ENCODE assay signal across 10 cellular contexts in the genomic region with DNA sequence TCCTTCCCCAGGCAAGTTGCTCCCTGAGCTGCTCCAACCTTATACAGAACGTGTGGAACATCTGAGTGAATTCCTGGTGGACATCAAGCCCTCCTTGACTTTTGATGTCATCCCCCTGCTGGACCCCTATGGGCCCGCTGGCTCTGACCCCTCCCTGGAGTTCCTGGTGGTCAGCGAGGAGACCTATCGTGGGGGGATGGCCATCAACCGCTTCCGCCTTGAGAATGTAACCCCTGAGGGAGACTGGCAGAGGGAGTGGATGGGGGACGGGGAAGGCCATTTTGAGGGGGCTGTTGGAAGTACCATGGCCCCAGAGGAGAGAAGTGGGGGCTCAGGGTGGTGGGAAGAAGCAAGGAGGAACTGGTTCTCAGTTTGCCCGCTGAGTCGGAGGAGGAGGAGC. TPM values are rescaled to one million over a fixed set of nuclear protein-coding genes. Genes with fewer than 3 reads are reported as not detected.
DNase-seq lines count a peak whose midpoint lies in the region; ATAC-seq and TF ChIP-seq lines count a peak whose summit lies in the region.
"Had no signal": no experiment of that assay in that cellular context is flagged by ENCODE, and none has a peak within 500 bp of the region (broad histone marks: within the 10 kb centered on the region; RNA-seq: fewer than 3 reads in every experiment).

No MANE protein-coding gene starts in this region.

- H3K4me1 ChIP-seq in BLaER1 (peaks cover 47% of the 10 kb centered on the region), HEK293 (ENCODE audit: control insufficient read depth, insufficient read depth, low read length) (peaks cover 10% of the 10 kb centered on the region; the same call in 1 of the 2 replicates)
- peaks cover 31 to 32% of the 10 kb centered on the region in 2 donors for H3K4me1 ChIP-seq in naive thymus-derived CD4-positive, alpha-beta T cell (ENCODE audit: control insufficient read depth in 2 of 2, insufficient read depth in 2 of 2, low read length in 2 of 2)

- H3K9me3 ChIP-seq in BLaER1 (no peaks in the 10 kb centered on the region), HEK293 (ENCODE audit: control insufficient read depth, insufficient read depth, low read depth, low read length) (no peaks in the 10 kb centered on the region)
- H3K9me3 ChIP-seq in naive thymus-derived CD4-positive, alpha-beta T cell (ENCODE audit: control insufficient read depth in 2 of 3, low read length in 3 of 3), result no peaks in the 10 kb centered on the region

- no peaks in the 10 kb centered on the region for H3K27me3 ChIP-seq in BLaER1
- no peaks in the 10 kb centered on the region for H3K27me3 ChIP-seq in naive thymus-derived CD4-positive, alpha-beta T cell (ENCODE audit: control insufficient read depth in 2 of 2, insufficient read depth in 2 of 2, low read length in 2 of 2)
- H3K27me3 ChIP-seq: dorsolateral prefrontal cortex had no signal

- 0 out of 2 replicates have a peak overlapping the region, but pooled peaks have one; percentile 5 for H3K9ac ChIP-seq in BLaER1

- no peak for DNase-seq in activated naive CD8-positive, alpha-beta T cell treated with anti-CD3 and anti-CD28 coated beads, Interleukin-2, amount 50 U/mL, for 24 hours
- DNase-seq in naive thymus-derived CD4-positive, alpha-beta T cell, result no peak
- no peak for DNase-seq in AML-193 (lab: John Stamatoyannopoulos, UW)
- no peak for DNase-seq in NCI-H2171 treated with DMSO at 0.1 percent for 48 hours (lab: John Stamatoyannopoulos, UW)
- no peak for DNase-seq in MV-4-11 (lab: John Stamatoyannopoulos, UW)
- DNase-seq in T-helper 9 cell, result no peak
- DNase-seq: dorsolateral prefrontal cortex, KG1 had no signal

- H3K27me3 Mint-ChIP-seq in activated naive CD8-positive, alpha-beta T cell treated with anti-CD3 and anti-CD28 coated beads, Interleukin-2, amount 50 U/mL, for 24 hours, result no peaks in the 10 kb centered on the region
- peaks cover 0 to 3% (median 0%) of the 10 kb centered on the region in 5 donors for H3K27me3 Mint-ChIP-seq in naive thymus-derived CD4-positive, alpha-beta T cell

- H3K27ac Mint-ChIP-seq in activated naive CD8-positive, alpha-beta T cell treated with anti-CD3 and anti-CD28 coated beads, Interleukin-2, amount 50 U/mL, for 24 hours, result peak overlapping the region; percentile 92
- H3K27ac Mint-ChIP-seq in naive thymus-derived CD4-positive, alpha-beta T cell, result peak overlapping the region in 8 of 9 donors; percentile 62 to 95 (median 82)

- H3K4me3 Mint-ChIP-seq in activated naive CD8-positive, alpha-beta T cell treated with anti-CD3 and anti-CD28 coated beads, Interleukin-2, amount 50 U/mL, for 24 hours, result peak overlapping the region; percentile 91
- H3K4me3 Mint-ChIP-seq in naive thymus-derived CD4-positive, alpha-beta T cell, result peak overlapping the region; percentile 71 to 95 (median 91)

- no peak overlapping the region for H3K27ac ChIP-seq in BLaER1
- no peak overlapping the region for H3K27ac ChIP-seq in HEK293 (ENCODE audit: extremely low read depth, low read depth, low read length)
- peak overlapping the region; percentile 27 for H3K27ac ChIP-seq in naive thymus-derived CD4-positive, alpha-beta T cell (ENCODE audit: low read depth, low read length)

- POLR2A ChIA-PET in HEK293 (lab: Yijun Ruan, JAX), result interaction anchor here (2.6 to 4.8 kb wide), 2 partner anchors 9 to 14 kb away, joined by 10 to 48 read pairs; partner anchors contain the start of gene PSMC3IP
- POLR2A ChIA-PET in naive thymus-derived CD4-positive, alpha-beta T cell (lab: Charles Lee), result interaction anchor here (0.7 to 5.8 kb wide), 4 partner anchors 14 to 622 kb away, joined by 3 to 27 read pairs (median 12); partner anchors contain the start of genes NAGLU, PSMC3IP and STAT3

- TF ChIP-seq CTCF in HEK293 (tag by site-specific recombination; IDR thresholded peaks at IDR 0.05), result no peak

- CTCF ChIA-PET in HEK293 (lab: Yijun Ruan, JAX), result interaction anchor here (1.0 to 1.5 kb wide), 3 partner anchors 11 to 434 kb away, joined by 3 to 5 read pairs (median 3); partner anchors contain the start of gene RPL27
- CTCF ChIA-PET in naive thymus-derived CD4-positive, alpha-beta T cell (lab: Charles Lee), result interaction anchor here (0.7 to 1.4 kb wide), 2 partner anchors 10 to 241 kb away, joined by 3 read pairs; no protein-coding TSS in a partner anchor

- peaks cover 48% of the 10 kb centered on the region for H3K4me1 Mint-ChIP-seq in activated naive CD8-positive, alpha-beta T cell treated with anti-CD3 and anti-CD28 coated beads, Interleukin-2, amount 50 U/mL, for 24 hours
- peaks cover 26 to 52% (median 43%) of the 10 kb centered on the region in 7 donors for H3K4me1 Mint-ChIP-seq in naive thymus-derived CD4-positive, alpha-beta T cell

- ATAC-seq in activated naive CD8-positive, alpha-beta T cell treated with anti-CD3 and anti-CD28 coated beads, Interleukin-2, amount 50 U/mL, for 24 hours, result no peak
- no peak for ATAC-seq in naive thymus-derived CD4-positive, alpha-beta T cell

- H3K4me3 ChIP-seq in BLaER1, result no peak overlapping the region
- H3K4me3 ChIP-seq in HEK293 (ENCODE audit: low read depth, low read length), result no peak overlapping the region
- H3K4me3 ChIP-seq in naive thymus-derived CD4-positive, alpha-beta T cell (ENCODE audit: low read length), result no peak overlapping the region

- no peaks in the 10 kb centered on the region for H3K9me3 Mint-ChIP-seq in activated naive CD8-positive, alpha-beta T cell treated with anti-CD3 and anti-CD28 coated beads, Interleukin-2, amount 50 U/mL, for 24 hours
- peaks cover 0 to 4% (median 0%) of the 10 kb centered on the region in 11 donors for H3K9me3 Mint-ChIP-seq in naive thymus-derived CD4-positive, alpha-beta T cell

- H3K4me2 ChIP-seq in BLaER1, result peak overlapping the region; percentile 99

- peaks cover 40% of the 10 kb centered on the region for H3K36me3 ChIP-seq in BLaER1
- peaks cover 0 to 48% of the 10 kb centered on the region in 2 experiments; a peak in 1 of 3 replicates for H3K36me3 ChIP-seq in HEK293 (ENCODE audit: control insufficient read depth in 2 of 2, insufficient read depth in 1 of 2, low read length in 2 of 2)
- H3K36me3 ChIP-seq in naive thymus-derived CD4-positive, alpha-beta T cell (ENCODE audit: control insufficient read depth in 2 of 3, insufficient read depth in 3 of 3, low read length in 3 of 3), result peaks cover 0 to 50% (median 21%) of the 10 kb centered on the region in 3 experiments

- peaks cover 22% of the 10 kb centered on the region for H3K36me3 Mint-ChIP-seq in activated naive CD8-positive, alpha-beta T cell treated with anti-CD3 and anti-CD28 coated beads, Interleukin-2, amount 50 U/mL, for 24 hours (ENCODE audit: low read depth)
- peaks cover 0 to 23% (median 3%) of the 10 kb centered on the region in 5 donors for H3K36me3 Mint-ChIP-seq in naive thymus-derived CD4-positive, alpha-beta T cell

- peaks cover 8% of the 10 kb centered on the region; the same call in 1 of the 2 replicates for H4K20me1 ChIP-seq in BLaER1

- intact Hi-C loops in naive thymus-derived CD4-positive, alpha-beta T cell (cut with micrococcal nuclease), result loop anchor here (2.0 kb wide), 1 partner anchor 45 kb away; the partner anchor contains the start of genes RETREG3 (in 2 of the 2) and TUBG1 (in 2 of the 2)

TF ChIP-seq in HEK293, 187 proteins besides CTCF, POLR2A, EP300 and RAD21:
- TF ChIP-seq ZNF335 (tag by site-specific recombination; conservative IDR thresholded peaks at IDR 0.05) (0 out of 2 replicates have a peak, but pooled peaks have one; percentile 1), ZNF777 (tag by site-specific recombination; IDR thresholded peaks at IDR 0.05; ENCODE audit: borderline replicate concordance) (no peak), ZBTB48 (tag by site-specific recombination; IDR thresholded peaks at IDR 0.05) (no peak), ZNF18 (tag by site-specific recombination; IDR thresholded peaks at IDR 0.05) (no peak)

RNA-seq across cellular contexts. Expression of gene COASY, which starts 2.0 kb away (rescaled TPM):
- total RNA-seq in naive thymus-derived CD4-positive, alpha-beta T cell, result 10 to 100 TPM; 45.3 to 76.9 (median 64.5) TPM
- polyA plus RNA-seq in naive thymus-derived CD4-positive, alpha-beta T cell, result 10 to 100 TPM; 56.0 to 59.2 TPM

RNA-seq across cellular contexts. Expression of gene MLX, which starts 3.0 kb away (rescaled TPM):
- total RNA-seq in naive thymus-derived CD4-positive, alpha-beta T cell, result 10 to 100 TPM; 35.3 to 73.9 (median 65.1) TPM
- polyA plus RNA-seq in naive thymus-derived CD4-positive, alpha-beta T cell, result 10 to 100 TPM; 28.1 to 46.8 TPM

RNA-seq across cellular contexts. Expression of gene HSD17B1, which starts 11.2 kb away (rescaled TPM):
- 1 to 10 TPM; 1.2 to 2.2 (median 1.9) TPM for total RNA-seq in naive thymus-derived CD4-positive, alpha-beta T cell
- under 1 TPM; 0.39 to 0.59 TPM for polyA plus RNA-seq in naive thymus-derived CD4-positive, alpha-beta T cell

RNA-seq across cellular contexts. Expression of gene PSMC3IP, which starts 13.6 kb away (rescaled TPM):
- total RNA-seq in naive thymus-derived CD4-positive, alpha-beta T cell, result 10 to 100 TPM in 1 of 5 experiments, 1 to 10 TPM in 4; 2.7 to 14.0 (median 5.2) TPM
- polyA plus RNA-seq in naive thymus-derived CD4-positive, alpha-beta T cell, result 1 to 10 TPM; 1.3 to 1.6 TPM

RNA-seq across cellular contexts. Expression of gene NAGLU, which starts 27.9 kb away (rescaled TPM):
- 10 to 100 TPM; 18.0 to 27.1 (median 22.3) TPM for total RNA-seq in naive thymus-derived CD4-positive, alpha-beta T cell
- polyA plus RNA-seq in naive thymus-derived CD4-positive, alpha-beta T cell, result 10 to 100 TPM in 1 of 2 donors, 1 to 10 TPM in 1; 6.6 to 17.6 TPM
